In genomic region chr16:16020291-16020690, GRCh38 we compare ENCODE assay signal across 18 cellular contexts.
"Had no signal": no experiment of that assay in that cellular context is flagged by ENCODE, and none has a peak within 500 bp of the region (broad histone marks: within the 10 kb centered on the region; RNA-seq: fewer than 3 reads in every experiment).

No MANE protein-coding gene starts in this region.

- H3K27me3 ChIP-seq: transverse colon had no signal

- FAIRE-seq: islet of Langerhans had no signal

- ATAC-seq: activated CD4-positive, CD25-positive, alpha-beta regulatory T cell treated with anti-CD3 and anti-CD28 coated beads, Interleukin-2, amount 50 U/mL, for 24 hours; activated CD8-positive, alpha-beta memory T cell treated with anti-CD3 and anti-CD28 coated beads, Interleukin-2, amount 10 ng/mL, durations not matched to agents 7 days and 5 days; activated naive CD4-positive, alpha-beta T cell treated with anti-CD3 and anti-CD28 coated beads, Interleukin-2, amount 50 U/mL, for 72 hours; activated T-cell treated with anti-CD3 and anti-CD28 coated beads, Interleukin-2, amount 50 U/mL, for 4 hours; naive thymus-derived CD4-positive, alpha-beta T cell; right cardiac atrium; stimulated activated memory B cell treated with anti-CD40 and anti-IgM and Interleukin-4, amounts not matched to agents 10 μg/mL and 1 μg/mL and 100 μg/mL, for 72 hours had no signal

- DNase-seq: activated CD4-positive, alpha-beta T cell treated with anti-CD3 and anti-CD28 coated beads, Interleukin-2, amount 50 U/mL, for 4 hours; activated CD8-positive, alpha-beta memory T cell treated with anti-CD3 and anti-CD28 coated beads, Interleukin-2, amount 10 ng/mL, durations not matched to agents 7 days and 5 days; activated effector memory CD4-positive, alpha-beta T cell treated with anti-CD3 and anti-CD28 coated beads, Interleukin-2, amount 50 U/mL, for 16 hours; activated T-cell treated with anti-CD3 and anti-CD28 coated beads, Interleukin-2, amount 50 U/mL, for 4 hours; amniotic stem cell; endodermal cell; head of caudate nucleus; naive thymus-derived CD4-positive, alpha-beta T cell; right cardiac atrium; substantia nigra; transverse colon had no signal

- H3K4me3 ChIP-seq: transverse colon had no signal

- H3K27ac Mint-ChIP-seq: activated CD8-positive, alpha-beta memory T cell treated with anti-CD3 and anti-CD28 coated beads, Interleukin-2, amount 10 ng/mL, durations not matched to agents 7 days and 5 days; dendritic cell treated with granulocyte-macrophage colony-stimulating factor and Interleukin-4, amounts not matched to agents 40 ng/mL and 50 ng/mL, for 4 days; endodermal cell; stimulated activated memory B cell treated with anti-CD40 and anti-IgM and Interleukin-4, amounts not matched to agents 10 μg/mL and 1 μg/mL and 100 μg/mL, for 72 hours had no signal

- H3K9me3 ChIP-seq: transverse colon had no signal

- H3K27me3 Mint-ChIP-seq: activated CD8-positive, alpha-beta memory T cell treated with anti-CD3 and anti-CD28 coated beads, Interleukin-2, amount 10 ng/mL, durations not matched to agents 7 days and 5 days; central memory CD8-positive, alpha-beta T cell; dendritic cell treated with granulocyte-macrophage colony-stimulating factor and Interleukin-4, amounts not matched to agents 40 ng/mL and 50 ng/mL, for 4 days; naive thymus-derived CD4-positive, alpha-beta T cell; stimulated activated memory B cell treated with anti-CD40 and anti-IgM and Interleukin-4, amounts not matched to agents 10 μg/mL and 1 μg/mL and 100 μg/mL, for 72 hours had no signal

- H3K4me3 Mint-ChIP-seq: activated CD8-positive, alpha-beta memory T cell treated with anti-CD3 and anti-CD28 coated beads, Interleukin-2, amount 10 ng/mL, durations not matched to agents 7 days and 5 days; activated T-cell treated with anti-CD3 and anti-CD28 coated beads, Interleukin-2, amount 50 U/mL, for 4 hours; brain; central memory CD8-positive, alpha-beta T cell; dendritic cell treated with granulocyte-macrophage colony-stimulating factor and Interleukin-4, amounts not matched to agents 40 ng/mL and 50 ng/mL, for 4 days; endodermal cell; naive thymus-derived CD4-positive, alpha-beta T cell; stimulated activated memory B cell treated with anti-CD40 and anti-IgM and Interleukin-4, amounts not matched to agents 10 μg/mL and 1 μg/mL and 100 μg/mL, for 72 hours had no signal

- H3K9me3 Mint-ChIP-seq: activated naive CD4-positive, alpha-beta T cell treated with anti-CD3 and anti-CD28 coated beads, Interleukin-2, amount 50 U/mL, for 72 hours; activated T-cell treated with anti-CD3 and anti-CD28 coated beads, Interleukin-2, amount 50 U/mL, for 4 hours; brain; central memory CD8-positive, alpha-beta T cell; dendritic cell treated with granulocyte-macrophage colony-stimulating factor and Interleukin-4, amounts not matched to agents 40 ng/mL and 50 ng/mL, for 4 days; endodermal cell; naive thymus-derived CD4-positive, alpha-beta T cell; stimulated activated memory B cell treated with anti-CD40 and anti-IgM and Interleukin-4, amounts not matched to agents 10 μg/mL and 1 μg/mL and 100 μg/mL, for 72 hours had no signal
